ENCODE assay signal across 9 cellular contexts in genomic region chr22:46775364-46775758, GRCh38. TPM values are rescaled to one million over a fixed set of nuclear protein-coding genes. Genes with fewer than 3 reads are reported as not detected.
DNase-seq lines count a peak whose midpoint lies in the region; ATAC-seq and TF ChIP-seq lines count a peak whose summit lies in the region.
"Had no signal": no experiment of that assay in that cellular context is flagged by ENCODE, and none has a peak within 500 bp of the region (broad histone marks: within the 10 kb centered on the region; RNA-seq: fewer than 3 reads in every experiment).

No MANE protein-coding gene starts in this region.

- POLR2A ChIA-PET in CD8-positive, alpha-beta T cell (lab: Charles Lee) = interaction anchor here (1.1 to 3.2 kb wide), 2 partner anchors 13 to 27 kb away, joined by 3 to 15 read pairs; partner anchors contain the start of gene TBC1D22A
- POLR2A ChIA-PET in activated naive CD8-positive, alpha-beta T cell treated with anti-CD3 and anti-CD28 coated beads, Interleukin-2, amount 10 ng/mL, durations not matched to agents 7 days and 5 days (lab: Charles Lee) = interaction anchor here (0.9 to 6.3 kb wide), 2 partner anchors 12 to 16 kb away, joined by 3 to 64 read pairs; partner anchors contain the start of gene TBC1D22A
- POLR2A ChIA-PET in naive thymus-derived CD8-positive, alpha-beta T cell (lab: Charles Lee) = interaction anchor here (2.8 to 3.1 kb wide), 2 partner anchors 13 to 17 kb away, joined by 14 to 42 read pairs; partner anchors contain the start of gene TBC1D22A

- DNase-seq in CD8-positive, alpha-beta T cell = no peak
- peak; percentile 17 for DNase-seq in HT-29 (ENCODE audit: low spot score)
- DNase-seq in activated naive CD8-positive, alpha-beta T cell treated with anti-CD3 and anti-CD28 coated beads, Interleukin-2, amount 10 ng/mL, durations not matched to agents 7 days and 5 days = no peak
- DNase-seq in naive thymus-derived CD8-positive, alpha-beta T cell = no peak
- no peak for DNase-seq in NCI-H2081 treated with DMSO at 0.1 percent for 48 hours (lab: John Stamatoyannopoulos, UW)
- DNase-seq in stimulated activated CD4-positive, alpha-beta T cell treated with anti-CD3 and anti-CD28 coated beads, Interleukin-1b, Interleukin-23, amount 100 ng/mL, for 48 hours = no peak
- DNase-seq in DMS114 treated with DMSO at 0.1 percent for 48 hours (lab: John Stamatoyannopoulos, UW; ENCODE audit: unreplicated experiment) = no peak
- DNase-seq: stimulated activated naive CD4-positive, alpha-beta T cell treated with Interleukin-2 at 50 U/mL for 16 hours had no signal

- CTCF ChIA-PET in CD8-positive, alpha-beta T cell (lab: Charles Lee) = interaction anchor here (0.9 to 2.9 kb wide), 3 partner anchors 10 to 28 kb away, joined by 3 to 12 read pairs (median 5); partner anchors contain the start of gene TBC1D22A

- peaks cover 24% of the 10 kb centered on the region for H3K36me3 Mint-ChIP-seq in CD8-positive, alpha-beta T cell
- H3K36me3 Mint-ChIP-seq in activated naive CD8-positive, alpha-beta T cell treated with anti-CD3 and anti-CD28 coated beads, Interleukin-2, amount 10 ng/mL, durations not matched to agents 7 days and 5 days = peaks cover 14% of the 10 kb centered on the region
- H3K36me3 Mint-ChIP-seq in naive thymus-derived CD8-positive, alpha-beta T cell = peaks cover 0 to 14% (median 0%) of the 10 kb centered on the region in 3 donors

- H3K27ac ChIP-seq in CD8-positive, alpha-beta T cell (ENCODE audit: low read depth, low read length) = no peak overlapping the region

- H3K4me1 ChIP-seq in CD8-positive, alpha-beta T cell (ENCODE audit: insufficient read depth, low read length) = peaks cover 62% of the 10 kb centered on the region

- TF ChIP-seq CTCF in CD8-positive, alpha-beta T cell (IDR thresholded peaks at IDR 0.05) = no peak

- no peaks in the 10 kb centered on the region for H3K27me3 ChIP-seq in CD8-positive, alpha-beta T cell (ENCODE audit: insufficient read depth, low read length)

- H3K27me3 Mint-ChIP-seq in CD8-positive, alpha-beta T cell (ENCODE audit: low read depth) = no peaks in the 10 kb centered on the region
- no peaks in the 10 kb centered on the region for H3K27me3 Mint-ChIP-seq in activated naive CD8-positive, alpha-beta T cell treated with anti-CD3 and anti-CD28 coated beads, Interleukin-2, amount 10 ng/mL, durations not matched to agents 7 days and 5 days
- H3K27me3 Mint-ChIP-seq in naive thymus-derived CD8-positive, alpha-beta T cell = no peaks in the 10 kb centered on the region

- no peak overlapping the region for H3K4me3 ChIP-seq in CD8-positive, alpha-beta T cell (ENCODE audit: low read depth, low read length)

- no peaks in the 10 kb centered on the region for H3K9me3 Mint-ChIP-seq in CD8-positive, alpha-beta T cell
- H3K9me3 Mint-ChIP-seq in activated naive CD8-positive, alpha-beta T cell treated with anti-CD3 and anti-CD28 coated beads, Interleukin-2, amount 10 ng/mL, durations not matched to agents 7 days and 5 days = no peaks in the 10 kb centered on the region
- no peaks in the 10 kb centered on the region for H3K9me3 Mint-ChIP-seq in naive thymus-derived CD8-positive, alpha-beta T cell

- no peaks in the 10 kb centered on the region for H3K9me3 ChIP-seq in CD8-positive, alpha-beta T cell (ENCODE audit: low read length)

- H3K4me3 Mint-ChIP-seq in CD8-positive, alpha-beta T cell = peak overlapping the region; percentile 35
- peak overlapping the region; percentile 88 for H3K4me3 Mint-ChIP-seq in activated naive CD8-positive, alpha-beta T cell treated with anti-CD3 and anti-CD28 coated beads, Interleukin-2, amount 10 ng/mL, durations not matched to agents 7 days and 5 days
- peak overlapping the region in 8 of 10 donors; percentile 43 to 83 (median 70) for H3K4me3 Mint-ChIP-seq in naive thymus-derived CD8-positive, alpha-beta T cell

- peaks cover 73% of the 10 kb centered on the region for H3K4me1 Mint-ChIP-seq in CD8-positive, alpha-beta T cell (ENCODE audit: low read depth)
- H3K4me1 Mint-ChIP-seq in activated naive CD8-positive, alpha-beta T cell treated with anti-CD3 and anti-CD28 coated beads, Interleukin-2, amount 10 ng/mL, durations not matched to agents 7 days and 5 days = peaks cover 56% of the 10 kb centered on the region
- peaks cover 40 to 90% (median 72%) of the 10 kb centered on the region in 4 donors for H3K4me1 Mint-ChIP-seq in naive thymus-derived CD8-positive, alpha-beta T cell

- no peaks in the 10 kb centered on the region for H3K36me3 ChIP-seq in CD8-positive, alpha-beta T cell (ENCODE audit: insufficient read depth, low read length)

- intact Hi-C loops in CD8-positive, alpha-beta T cell (cut with DNase I, micrococcal nuclease) = loop anchor here in 1 of 2 experiments (2.0 kb wide), 1 partner anchor 15 kb away; no protein-coding TSS in a partner anchor

- H3K27ac Mint-ChIP-seq in CD8-positive, alpha-beta T cell = peak overlapping the region; percentile 95
- peak overlapping the region; percentile 94 for H3K27ac Mint-ChIP-seq in activated naive CD8-positive, alpha-beta T cell treated with anti-CD3 and anti-CD28 coated beads, Interleukin-2, amount 10 ng/mL, durations not matched to agents 7 days and 5 days
- H3K27ac Mint-ChIP-seq in naive thymus-derived CD8-positive, alpha-beta T cell = peak overlapping the region; percentile 85 to 95 (median 91)

- ATAC-seq in CD8-positive, alpha-beta T cell = no peak
- no peak for ATAC-seq in activated naive CD8-positive, alpha-beta T cell treated with anti-CD3 and anti-CD28 coated beads, Interleukin-2, amount 10 ng/mL, durations not matched to agents 7 days and 5 days (ENCODE audit: low read depth)
- ATAC-seq in naive thymus-derived CD8-positive, alpha-beta T cell = no peak
- no peak for ATAC-seq in GM19324 (IDR thresholded peaks at IDR 0.05; ENCODE audit: low FRiP score, unreplicated experiment)

RNA-seq across cellular contexts. Expression of gene TBC1D22A, which starts 12.9 kb away (rescaled TPM):
- 10 to 100 TPM; 21.8 to 27.4 TPM for total RNA-seq in CD8-positive, alpha-beta T cell
- total RNA-seq in HT-29 (2014; rRNA removed; shearing (Covaris generic)) = 13.5 and 23.9 TPM in 2 replicates
- total RNA-seq in activated naive CD8-positive, alpha-beta T cell treated with anti-CD3 and anti-CD28 coated beads, Interleukin-2, amount 10 ng/mL, durations not matched to agents 7 days and 5 days = 10 to 100 TPM; 47.2 to 49.1 TPM
- total RNA-seq in naive thymus-derived CD8-positive, alpha-beta T cell = 10 to 100 TPM; 51.2 to 57.2 TPM
- 10 to 100 TPM; 23.0 to 24.6 (median 23.3) TPM for polyA plus RNA-seq in naive thymus-derived CD8-positive, alpha-beta T cell

RNA-seq across cellular contexts. Expression of gene CERK, which starts 37.3 kb away (rescaled TPM):
- 10 to 100 TPM; 93.5 to 95.0 TPM for total RNA-seq in CD8-positive, alpha-beta T cell
- total RNA-seq in HT-29 (2014; rRNA removed; shearing (Covaris generic)) = 17.1 and 18.6 TPM in 2 replicates
- 10 to 100 TPM; 90.8 to 94.9 TPM for total RNA-seq in activated naive CD8-positive, alpha-beta T cell treated with anti-CD3 and anti-CD28 coated beads, Interleukin-2, amount 10 ng/mL, durations not matched to agents 7 days and 5 days
- total RNA-seq in naive thymus-derived CD8-positive, alpha-beta T cell = 100 to 1,000 TPM; 175 to 185 TPM
- 10 to 100 TPM; 39.4 to 61.2 (median 41.6) TPM for polyA plus RNA-seq in naive thymus-derived CD8-positive, alpha-beta T cell

Comparison
In these comparisons a context has a peak if more than half of its experiments do, and no peak if none do; other contexts are left out.
1. H3K4me3 Mint-ChIP-seq: peak in every context shown above with its lines; median percentile 88 in activated naive CD8-positive, alpha-beta T cell treated with anti-CD3 and anti-CD28 coated beads, Interleukin-2, amount 10 ng/mL, durations not matched to agents 7 days and 5 days; 70 in naive thymus-derived CD8-positive, alpha-beta T cell; 35 in CD8-positive, alpha-beta T cell.